ENCODE assay signal across 13 cellular contexts in genomic region chr6:37135835-37136694, GRCh38. TPM values are rescaled to one million over a fixed set of nuclear protein-coding genes. Genes with fewer than 3 reads are reported as not detected.
DNase-seq lines count a peak whose midpoint lies in the region; ATAC-seq, FAIRE-seq and TF ChIP-seq lines count a peak whose summit lies in the region.
"Had no signal": no experiment of that assay in that cellular context is flagged by ENCODE, and none has a peak within 500 bp of the region (broad histone marks: within the 10 kb centered on the region; RNA-seq: fewer than 3 reads in every experiment).

No MANE protein-coding gene starts in this region.

- no peak for ATAC-seq in A549

- no peaks in the 10 kb centered on the region for H3K27me3 ChIP-seq in NT2/D1 (ENCODE audit: insufficient read depth, insufficient read length)
- H3K27me3 ChIP-seq in endothelial cell of umbilical vein (ENCODE audit: control insufficient read depth in 2 of 2, insufficient read depth in 2 of 2, low read length in 2 of 2): no peaks in the 10 kb centered on the region
- H3K27me3 ChIP-seq in mucosa of stomach (ENCODE audit: control insufficient read depth, insufficient read depth, low read length): no peaks in the 10 kb centered on the region

- H3K27me3 Mint-ChIP-seq in glutamatergic neuron (ENCODE audit: unreplicated experiment): peaks cover 3% of the 10 kb centered on the region

- H3K4me1 ChIP-seq in A549 (peaks cover 79% of the 10 kb centered on the region), NT2/D1 (ENCODE audit: insufficient read depth, insufficient read length) (peaks cover 11% of the 10 kb centered on the region), endothelial cell of umbilical vein (ENCODE audit: control insufficient read depth, extremely low read depth, insufficient read depth, low read length) (peaks cover 54% of the 10 kb centered on the region), mucosa of stomach (ENCODE audit: control insufficient read depth, insufficient read depth, low read length) (peaks cover 53% of the 10 kb centered on the region)

- H3K27ac Mint-ChIP-seq in glutamatergic neuron (ENCODE audit: unreplicated experiment): no peak overlapping the region

- peak overlapping the region; percentile 85 for H3K4me2 ChIP-seq in A549
- no peak overlapping the region for H3K4me2 ChIP-seq in endothelial cell of umbilical vein (ENCODE audit: insufficient read depth, low read length)

- in situ Hi-C loops in GM13977 (cut with MboI; ENCODE audit: low pct_unique_long_range_greater_than_20kb, low sequenced_read_pairs, unreplicated experiment): no loop called here

- H3K9me3 ChIP-seq in A549: no peaks in the 10 kb centered on the region
- no peaks in the 10 kb centered on the region for H3K9me3 ChIP-seq in NT2/D1 (ENCODE audit: insufficient read depth, low read length)
- H3K9me3 ChIP-seq in endothelial cell of umbilical vein (replicated peaks; ENCODE audit: control insufficient read depth, insufficient read depth, low read length): no peaks in the 10 kb centered on the region
- H3K9me3 ChIP-seq in mucosa of stomach (ENCODE audit: control insufficient read depth, low read length): no peaks in the 10 kb centered on the region

- peak overlapping the region; percentile 93 to 96 for H3K27ac ChIP-seq in A549
- peak overlapping the region; percentile 99 for H3K27ac ChIP-seq in endothelial cell of umbilical vein (ENCODE audit: insufficient read depth, low read depth, low read length)

- no peak overlapping the region for H2AFZ ChIP-seq in endothelial cell of umbilical vein (ENCODE audit: low read depth, low read length)

- DNase-seq in A549 (ENCODE audit: low read depth in 1 of 2, low spot score in 1 of 2): peak in 1 of 2 experiments; percentile 59
- DNase-seq in NT2/D1 (ENCODE audit: low read depth, low spot score): no peak
- DNase-seq in endothelial cell of umbilical vein (ENCODE audit: low read depth, low spot score): peak; percentile 31
- no peak for DNase-seq in KG1 (lab: John Stamatoyannopoulos, UW)
- no peak for DNase-seq in GF-D8 (lab: John Stamatoyannopoulos, UW)
- DNase-seq in GM13977 (ENCODE audit: low spot score): no peak
- DNase-seq in glutamatergic neuron: no peak
- DNase-seq: activated CD8-positive, alpha-beta memory T cell treated with anti-CD3 and anti-CD28 coated beads for 24 hours; Kasumi-1; NCI-H345; occipital lobe had no signal

- TF ChIP-seq CTCF in A549 (IDR thresholded peaks at IDR 0.05) (no peak), endothelial cell of umbilical vein (IDR thresholded peaks at IDR 0.05; ENCODE audit: extremely low read depth in 1 of 2, insufficient read depth in 1 of 2, low read depth in 1 of 2, low read length in 2 of 2) (no peak), GM13977 (IDR thresholded peaks at IDR 0.05; ENCODE audit: extremely low read depth, insufficient read depth, missing control alignments) (no peak), glutamatergic neuron (IDR thresholded peaks at IDR 0.05; ENCODE audit: partially characterized antibody, unreplicated experiment) (no peak)

- no peak overlapping the region for H3K4me3 Mint-ChIP-seq in glutamatergic neuron (ENCODE audit: unreplicated experiment)

- BruUV-seq in endothelial cell of umbilical vein (replicated peaks; lab: Mats Ljungman, UMichigan): no TSS peak

- H3K36me3 Mint-ChIP-seq in glutamatergic neuron (ENCODE audit: unreplicated experiment): no peaks in the 10 kb centered on the region

- FAIRE-seq in A549 (lab: Jason Lieb, UNC) (no peak), endothelial cell of umbilical vein (lab: Jason Lieb, UNC) (no peak)
- FAIRE-seq: GM19239 had no signal

- H3K79me2 ChIP-seq in endothelial cell of umbilical vein (ENCODE audit: control insufficient read depth, insufficient read depth, low read length): no peaks in the 10 kb centered on the region

- no peaks in the 10 kb centered on the region for H3K9me3 Mint-ChIP-seq in glutamatergic neuron (ENCODE audit: unreplicated experiment)

- peak overlapping the region; percentile 32 for H3K4me3 ChIP-seq in A549
- H3K4me3 ChIP-seq in NT2/D1 (ENCODE audit: insufficient read length, low read depth): peak overlapping the region; percentile 54
- no peak overlapping the region for H3K4me3 ChIP-seq in endothelial cell of umbilical vein (replicated peaks in 1 of 3; ENCODE audit: insufficient read depth in 1 of 3, low read depth in 1 of 3, low read length in 3 of 3)
- no peak overlapping the region for H3K4me3 ChIP-seq in mucosa of stomach (ENCODE audit: low read length)

- peaks cover 15% of the 10 kb centered on the region for H3K36me3 ChIP-seq in NT2/D1 (ENCODE audit: insufficient read depth, insufficient read length, low read length)
- H3K36me3 ChIP-seq in endothelial cell of umbilical vein (ENCODE audit: control insufficient read depth in 2 of 2, extremely low read depth in 1 of 2, insufficient read depth in 2 of 2, low read length in 2 of 2): no peaks in the 10 kb centered on the region
- no peaks in the 10 kb centered on the region for H3K36me3 ChIP-seq in mucosa of stomach (ENCODE audit: control insufficient read depth, insufficient read depth, low read length)

- no peak for TF ChIP-seq RAD21 in A549 (conservative IDR thresholded peaks at IDR 0.05 in 1 of 2, IDR thresholded peaks at IDR 0.05 in 1 of 2)

- no peaks in the 10 kb centered on the region for H4K20me1 ChIP-seq in endothelial cell of umbilical vein (replicated peaks; ENCODE audit: control insufficient read depth, extremely low read depth, insufficient read depth, low read length)

- H3K4me1 Mint-ChIP-seq in glutamatergic neuron (ENCODE audit: low read depth, unreplicated experiment): peaks cover 20% of the 10 kb centered on the region

- TF ChIP-seq POLR2A in A549 (IDR thresholded peaks at IDR 0.05; ENCODE audit: low read length) (no peak), endothelial cell of umbilical vein (IDR thresholded peaks at IDR 0.05; ENCODE audit: low read depth, low read length) (no peak)

- CTCF ChIA-PET in A549 (lab: Yijun Ruan, JAX) (interaction anchor here (1.3 to 10.1 kb wide), 7 partner anchors 9 to 118 kb away, joined by 4 to 64 read pairs (median 6); no protein-coding TSS in a partner anchor), endothelial cell of umbilical vein (lab: Charles Lee) (interaction anchor here (2.3 to 2.4 kb wide), 2 partner anchors 8 to 33 kb away, joined by 7 to 9 read pairs; partner anchors contain the start of gene PIM1)

- H3K9me1 ChIP-seq in endothelial cell of umbilical vein (replicated peaks; ENCODE audit: control insufficient read depth, extremely low read depth, insufficient read depth, low read length): no peaks in the 10 kb centered on the region

- intact Hi-C loops in endothelial cell of umbilical vein (cut with micrococcal nuclease): loop anchor here (2.0 kb wide), 2 partner anchors 77 to 105 kb away; no protein-coding TSS in a partner anchor

- H3K9ac ChIP-seq in NT2/D1 (ENCODE audit: insufficient read length, low read depth): peak overlapping the region; percentile 84
- H3K9ac ChIP-seq in endothelial cell of umbilical vein (replicated peaks; ENCODE audit: extremely low read depth, insufficient read depth, low read length): peak overlapping the region; percentile 73
- H3K9ac ChIP-seq in mucosa of stomach (ENCODE audit: low read length): peak overlapping the region; percentile 36

- WGBS in A549 (ENCODE audit: missing lambda C conversion rate): 50% methylated on average over 9 of the region's 9 CpGs

- no peak for TF ChIP-seq EP300 in A549 (IDR thresholded peaks at IDR 0.05)

- dilution Hi-C loops in endothelial cell of umbilical vein (cut with MboI; ENCODE audit: extremely low pct_ligation_motif_present, low sequenced_read_pairs): no loop called here

- POLR2A ChIA-PET in A549 (lab: Yijun Ruan, JAX): interaction anchor here (0.9 to 3.0 kb wide), 5 partner anchors 33 to 36 kb away, joined by 3 to 24 read pairs (median 15); partner anchors contain the start of gene PIM1
- POLR2A ChIA-PET in endothelial cell of umbilical vein (lab: Charles Lee): no interaction called here

TF ChIP-seq in A549, 52 proteins besides CTCF, POLR2A, EP300 and RAD21 (continues in another document):
- peak in 1 of 2 experiments; percentile 44; a peak in 2 of 4 replicates for TF ChIP-seq CEBPB (IDR thresholded peaks at IDR 0.05)

TF ChIP-seq in endothelial cell of umbilical vein, 7 proteins besides CTCF, POLR2A, EP300 and RAD21:
- no peak for TF ChIP-seq JUN (IDR thresholded peaks at IDR 0.05; ENCODE audit: borderline replicate concordance, insufficient read depth, insufficient read length, low read depth)
- no peak for TF ChIP-seq GATA2 (IDR thresholded peaks at IDR 0.05; ENCODE audit: insufficient read depth, insufficient read length, low read depth, low read length)
- TF ChIP-seq, protein P1, sequence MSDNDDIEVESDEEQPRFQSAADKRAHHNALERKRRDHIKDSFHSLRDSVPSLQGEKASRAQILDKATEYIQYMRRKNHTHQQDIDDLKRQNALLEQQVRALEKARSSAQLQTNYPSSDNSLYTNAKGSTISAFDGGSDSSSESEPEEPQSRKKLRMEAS (IDR thresholded peaks at IDR 0.05; ENCODE audit: insufficient read depth, insufficient read length): no peak
- no peak for TF ChIP-seq MYC (IDR thresholded peaks at IDR 0.05; ENCODE audit: low read depth, low read length)
- no peak for TF ChIP-seq EZH2 (IDR thresholded peaks at IDR 0.05; ENCODE audit: borderline replicate concordance, low read depth, low read length, severe bottlenecking)
- no peak for TF ChIP-seq POLR2AphosphoS5 (IDR thresholded peaks at IDR 0.05; ENCODE audit: insufficient read depth, low read depth, low read length)
- TF ChIP-seq FOS (IDR thresholded peaks at IDR 0.05; ENCODE audit: borderline replicate concordance, insufficient read depth, low read length): no peak

RNA-seq across cellular contexts. Expression of gene PIM1, which starts 33.9 kb away (rescaled TPM):
- polyA plus RNA-seq in A549 (2011; rRNA removed) (19.0 and 21.9 TPM in 2 replicates), A549 (2017; fragmentation: RNase III; extraction: RNeasy Plus Mini Kit Qiagen cat#74134 plus additional on column Dnase treatment) (12.3 to 16.6 TPM (median 15.4 TPM) in 3 replicates), endothelial cell of umbilical vein (6.8 and 9.2 TPM in 2 replicates)
- polyA plus RNA-seq in A549 (2012; cell fraction: cytosol; rRNA removed): 24.5 and 35.6 TPM in 2 replicates
- polyA plus RNA-seq in A549 (2012; cell fraction: nucleus; rRNA removed): 78.3 and 86.2 TPM in 2 replicates
- 28.6 and 29.4 TPM in 2 replicates for polyA minus RNA-seq in A549 (2011; rRNA and poly(A)+ RNA removed)
- total RNA-seq in endothelial cell of umbilical vein (10.5 and 11.3 TPM in 2 replicates), glutamatergic neuron (ENCODE audit: unreplicated experiment) (22.7 TPM)
- polyA plus RNA-seq in endothelial cell of umbilical vein (2011; cell fraction: cytosol; rRNA removed): 11.7 and 12.2 TPM in 2 replicates
- polyA plus RNA-seq in endothelial cell of umbilical vein (2011; cell fraction: nucleus; rRNA removed): 36.2 and 36.8 TPM in 2 replicates
- polyA plus RNA-seq in endothelial cell of umbilical vein (2012): 6.0 and 8.1 TPM in 2 replicates
- polyA minus RNA-seq in endothelial cell of umbilical vein: 11.5 and 17.4 TPM in 2 replicates
- polyA minus RNA-seq in endothelial cell of umbilical vein (2011; cell fraction: cytosol; rRNA and poly(A)+ RNA removed): 16.5 TPM
- 11.0 and 12.8 TPM in 2 replicates for polyA minus RNA-seq in endothelial cell of umbilical vein (2011; cell fraction: nucleus; rRNA and poly(A)+ RNA removed)

Comparison
In these comparisons a context has a peak if more than half of its experiments do, and no peak if none do; other contexts are left out.
1. H3K4me3 ChIP-seq: peak in A549 (single experiment) and NT2/D1 (single experiment); none in endothelial cell of umbilical vein (0 of 3) and mucosa of stomach (single experiment).
2. Peak in every context shown above with its lines, with median percentiles within 50 percentile points of each other: H3K9ac ChIP-seq.